In the genomic region with DNA sequence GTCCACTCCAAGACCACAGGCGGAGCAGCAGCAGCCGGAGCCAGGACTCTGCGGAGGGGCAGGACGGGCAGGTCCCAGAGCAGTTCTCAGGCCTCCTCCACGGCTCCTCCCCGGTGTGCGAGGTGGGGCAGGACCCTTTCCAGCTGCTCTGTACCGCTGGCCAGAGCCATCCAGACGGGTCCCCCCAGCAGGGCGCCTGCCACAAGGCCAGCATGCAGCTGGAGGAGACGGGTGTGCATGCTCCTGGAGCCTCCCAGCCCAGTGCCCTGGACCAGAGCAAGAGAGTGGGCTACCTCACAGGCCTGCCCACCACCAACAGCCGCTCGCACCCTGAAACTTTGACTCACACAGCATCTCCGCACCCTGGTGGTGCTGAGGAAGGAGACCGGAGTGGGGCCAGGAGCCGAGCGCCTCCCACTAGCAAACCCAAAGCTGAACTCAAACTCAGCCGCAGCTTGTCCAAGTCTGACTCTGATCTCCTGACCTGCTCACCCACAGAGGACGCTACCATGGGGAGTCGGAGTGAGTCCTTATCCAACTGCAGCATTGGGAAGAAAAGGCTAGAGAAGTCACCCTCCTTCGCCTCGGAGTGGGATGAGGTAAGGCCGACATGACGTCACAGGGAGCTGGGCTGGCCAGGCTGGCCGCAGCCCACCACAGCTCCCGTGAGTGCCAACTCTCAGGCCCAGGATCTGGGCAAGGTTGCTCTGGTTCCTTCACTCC, we compare ENCODE assay signal across 1 cellular context.
TF ChIP-seq lines count a peak whose summit lies in the region.

No MANE protein-coding gene starts in this region.

TF ChIP-seq in IMR-90, 13 proteins besides CTCF, POLR2A, EP300 and RAD21 (continued from another document):
- TF ChIP-seq, protein P1, sequence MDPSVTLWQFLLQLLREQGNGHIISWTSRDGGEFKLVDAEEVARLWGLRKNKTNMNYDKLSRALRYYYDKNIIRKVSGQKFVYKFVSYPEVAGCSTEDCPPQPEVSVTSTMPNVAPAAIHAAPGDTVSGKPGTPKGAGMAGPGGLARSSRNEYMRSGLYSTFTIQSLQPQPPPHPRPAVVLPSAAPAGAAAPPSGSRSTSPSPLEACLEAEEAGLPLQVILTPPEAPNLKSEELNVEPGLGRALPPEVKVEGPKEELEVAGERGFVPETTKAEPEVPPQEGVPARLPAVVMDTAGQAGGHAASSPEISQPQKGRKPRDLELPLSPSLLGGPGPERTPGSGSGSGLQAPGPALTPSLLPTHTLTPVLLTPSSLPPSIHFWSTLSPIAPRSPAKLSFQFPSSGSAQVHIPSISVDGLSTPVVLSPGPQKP (IDR thresholded peaks at IDR 0.05; ENCODE audit: borderline replicate concordance, low read depth, low read length): no peak
- no peak for TF ChIP-seq MAZ (IDR thresholded peaks at IDR 0.05; ENCODE audit: borderline replicate concordance, low read depth, low read length)
- TF ChIP-seq, protein P2, sequence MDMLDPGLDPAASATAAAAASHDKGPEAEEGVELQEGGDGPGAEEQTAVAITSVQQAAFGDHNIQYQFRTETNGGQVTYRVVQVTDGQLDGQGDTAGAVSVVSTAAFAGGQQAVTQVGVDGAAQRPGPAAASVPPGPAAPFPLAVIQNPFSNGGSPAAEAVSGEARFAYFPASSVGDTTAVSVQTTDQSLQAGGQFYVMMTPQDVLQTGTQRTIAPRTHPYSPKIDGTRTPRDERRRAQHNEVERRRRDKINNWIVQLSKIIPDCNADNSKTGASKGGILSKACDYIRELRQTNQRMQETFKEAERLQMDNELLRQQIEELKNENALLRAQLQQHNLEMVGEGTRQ (IDR thresholded peaks at IDR 0.05; ENCODE audit: low read depth, low read length): no peak
- TF ChIP-seq MXI1 (IDR thresholded peaks at IDR 0.05; ENCODE audit: borderline replicate concordance, low read depth, low read length): no peak
- TF ChIP-seq CHD1 (IDR thresholded peaks at IDR 0.05; ENCODE audit: low read depth, low read length): no peak
- TF ChIP-seq NFE2L2 (IDR thresholded peaks at IDR 0.05; ENCODE audit: low read depth, low read length): no peak
- no peak for TF ChIP-seq BHLHE40 (IDR thresholded peaks at IDR 0.05; ENCODE audit: low read depth, low read length)
- no peak for TF ChIP-seq RCOR1 (IDR thresholded peaks at IDR 0.05; ENCODE audit: insufficient replicate concordance, low read length)
